In genomic region chr1:115466433-115466832, GRCh38 we compare ENCODE assay signal across 21 cellular contexts.
DNase-seq lines count a peak whose midpoint lies in the region; ATAC-seq and TF ChIP-seq lines count a peak whose summit lies in the region.
"Had no signal": no experiment of that assay in that cellular context is flagged by ENCODE, and none has a peak within 500 bp of the region (broad histone marks: within the 10 kb centered on the region; RNA-seq: fewer than 3 reads in every experiment).

No MANE protein-coding gene starts in this region.

- no peak overlapping the region for H2AFZ ChIP-seq in Loucy (ENCODE audit: low read length)
- H2AFZ ChIP-seq: PC-9 had no signal

- no peaks in the 10 kb centered on the region for H3K9me2 ChIP-seq in Loucy (replicated peaks; ENCODE audit: low read depth, low read length)

- no peaks in the 10 kb centered on the region for H3K27me3 ChIP-seq in Loucy (ENCODE audit: insufficient read depth, low read length, poor library complexity, severe bottlenecking)
- H3K27me3 ChIP-seq: heart left ventricle, transverse colon had no signal

- no peak overlapping the region for H3K4me3 ChIP-seq in Loucy (ENCODE audit: low read length, poor library complexity, severe bottlenecking)
- H3K4me3 ChIP-seq: heart left ventricle, PC-9, transverse colon had no signal

- no peak for ATAC-seq in HG02610 (IDR thresholded peaks at IDR 0.05; ENCODE audit: unreplicated experiment)

- no peaks in the 10 kb centered on the region for H3K79me2 ChIP-seq in Loucy (ENCODE audit: insufficient read depth, low read length)

- TF ChIP-seq CTCF in Loucy (conservative IDR thresholded peaks at IDR 0.05; ENCODE audit: low read length) (peak; percentile 38), endothelial cell (IDR thresholded peaks at IDR 0.05; ENCODE audit: unreplicated experiment) (no peak), osteocyte (IDR thresholded peaks at IDR 0.05) (peak; percentile 34)

- peaks cover 37% of the 10 kb centered on the region for H3K4me1 ChIP-seq in Loucy (ENCODE audit: insufficient read depth, low read length, poor library complexity, severe bottlenecking)

- H3K9me3 ChIP-seq in Loucy (ENCODE audit: insufficient read depth, low read depth, low read length), result no peaks in the 10 kb centered on the region
- H3K9me3 ChIP-seq: heart left ventricle, transverse colon had no signal

- H3K4me1 Mint-ChIP-seq in endothelial cell (ENCODE audit: unreplicated experiment), result peaks cover 20% of the 10 kb centered on the region
- peaks cover 11% of the 10 kb centered on the region for H3K4me1 Mint-ChIP-seq in osteocyte (ENCODE audit: unreplicated experiment)
- H3K4me1 Mint-ChIP-seq: central memory CD8-positive, alpha-beta T cell; naive B cell had no signal

- no peak overlapping the region for H3K27ac Mint-ChIP-seq in endothelial cell (ENCODE audit: unreplicated experiment)
- no peak overlapping the region for H3K27ac Mint-ChIP-seq in osteocyte (ENCODE audit: unreplicated experiment)
- H3K27ac Mint-ChIP-seq: activated naive CD8-positive, alpha-beta T cell treated with anti-CD3 and anti-CD28 coated beads for 36 hours; naive B cell had no signal

- no peaks in the 10 kb centered on the region for H4K20me1 ChIP-seq in Loucy (ENCODE audit: insufficient read depth, low read length, poor library complexity, severe bottlenecking)

- DNase-seq in DMS 273 (lab: John Stamatoyannopoulos, UW; ENCODE audit: unreplicated experiment), result peak; percentile 50
- no peak for DNase-seq in DMS 273 treated with DMSO at 0.1 percent for 48 hours (lab: John Stamatoyannopoulos, UW)
- peak; percentile 16 for DNase-seq in endothelial cell (ENCODE audit: low spot score)
- peak; percentile 46 for DNase-seq in osteocyte (ENCODE audit: extremely low spot score, unreplicated experiment)
- DNase-seq in OCI-M1 (lab: John Stamatoyannopoulos, UW), result no peak
- DNase-seq in SHP77 treated with DMSO at 0.1 percent for 48 hours (lab: John Stamatoyannopoulos, UW), result no peak
- DNase-seq: activated CD4-positive, CD25-positive, alpha-beta regulatory T cell; activated naive CD8-positive, alpha-beta T cell treated with anti-CD3 and anti-CD28 coated beads for 36 hours; Calu3; HCEC 1CT; heart left ventricle; KG1; naive B cell; NCI-H226; PC-9; stimulated activated CD4-positive, alpha-beta T cell treated with anti-CD3 and anti-CD28 coated beads, Interleukin-4, amount 100 ng/mL, for 1 hour; SW 1271; transverse colon had no signal

- H3K36me3 Mint-ChIP-seq in endothelial cell (ENCODE audit: low read depth, unreplicated experiment) (no peaks in the 10 kb centered on the region), osteocyte (ENCODE audit: unreplicated experiment) (no peaks in the 10 kb centered on the region)
- H3K36me3 Mint-ChIP-seq: activated naive CD8-positive, alpha-beta T cell treated with anti-CD3 and anti-CD28 coated beads for 36 hours; naive B cell had no signal

- H3K4me2 ChIP-seq in Loucy (ENCODE audit: low read depth, low read length, poor library complexity, severe bottlenecking), result no peak overlapping the region
- H3K4me2 ChIP-seq: PC-9 had no signal

- no peaks in the 10 kb centered on the region for H3F3A ChIP-seq in Loucy (ENCODE audit: low read depth)

- peaks cover 1% of the 10 kb centered on the region for H3K27me3 Mint-ChIP-seq in endothelial cell (ENCODE audit: unreplicated experiment)
- no peaks in the 10 kb centered on the region for H3K27me3 Mint-ChIP-seq in osteocyte (ENCODE audit: unreplicated experiment)
- H3K27me3 Mint-ChIP-seq: activated naive CD8-positive, alpha-beta T cell treated with anti-CD3 and anti-CD28 coated beads for 36 hours; central memory CD8-positive, alpha-beta T cell; naive B cell had no signal

- H3K4me3 Mint-ChIP-seq in endothelial cell (ENCODE audit: unreplicated experiment) (no peak overlapping the region), osteocyte (ENCODE audit: unreplicated experiment) (no peak overlapping the region)
- H3K4me3 Mint-ChIP-seq: activated naive CD8-positive, alpha-beta T cell treated with anti-CD3 and anti-CD28 coated beads for 36 hours; central memory CD8-positive, alpha-beta T cell; naive B cell had no signal

- H3K36me3 ChIP-seq in Loucy (ENCODE audit: insufficient read depth, low read length), result no peaks in the 10 kb centered on the region
- H3K36me3 ChIP-seq: heart left ventricle, transverse colon had no signal

- no peak overlapping the region for H3K9ac ChIP-seq in Loucy (ENCODE audit: low read depth, low read length, poor library complexity, severe bottlenecking)

- H3K9me3 Mint-ChIP-seq in endothelial cell (ENCODE audit: unreplicated experiment) (no peaks in the 10 kb centered on the region), osteocyte (ENCODE audit: unreplicated experiment) (no peaks in the 10 kb centered on the region)
- H3K9me3 Mint-ChIP-seq: activated naive CD8-positive, alpha-beta T cell treated with anti-CD3 and anti-CD28 coated beads for 36 hours; central memory CD8-positive, alpha-beta T cell had no signal

Comparison
In these comparisons a context has a peak if more than half of its experiments do, and no peak if none do; other contexts are left out.
1. DNase-seq: peak in DMS 273 (single experiment), endothelial cell (single experiment) and osteocyte (single experiment); none in DMS 273 treated with DMSO at 0.1 percent for 48 hours (single experiment), OCI-M1 (single experiment) and SHP77 treated with DMSO at 0.1 percent for 48 hours (single experiment).